ENCODE assay signal across 21 cellular contexts in the genomic region with DNA sequence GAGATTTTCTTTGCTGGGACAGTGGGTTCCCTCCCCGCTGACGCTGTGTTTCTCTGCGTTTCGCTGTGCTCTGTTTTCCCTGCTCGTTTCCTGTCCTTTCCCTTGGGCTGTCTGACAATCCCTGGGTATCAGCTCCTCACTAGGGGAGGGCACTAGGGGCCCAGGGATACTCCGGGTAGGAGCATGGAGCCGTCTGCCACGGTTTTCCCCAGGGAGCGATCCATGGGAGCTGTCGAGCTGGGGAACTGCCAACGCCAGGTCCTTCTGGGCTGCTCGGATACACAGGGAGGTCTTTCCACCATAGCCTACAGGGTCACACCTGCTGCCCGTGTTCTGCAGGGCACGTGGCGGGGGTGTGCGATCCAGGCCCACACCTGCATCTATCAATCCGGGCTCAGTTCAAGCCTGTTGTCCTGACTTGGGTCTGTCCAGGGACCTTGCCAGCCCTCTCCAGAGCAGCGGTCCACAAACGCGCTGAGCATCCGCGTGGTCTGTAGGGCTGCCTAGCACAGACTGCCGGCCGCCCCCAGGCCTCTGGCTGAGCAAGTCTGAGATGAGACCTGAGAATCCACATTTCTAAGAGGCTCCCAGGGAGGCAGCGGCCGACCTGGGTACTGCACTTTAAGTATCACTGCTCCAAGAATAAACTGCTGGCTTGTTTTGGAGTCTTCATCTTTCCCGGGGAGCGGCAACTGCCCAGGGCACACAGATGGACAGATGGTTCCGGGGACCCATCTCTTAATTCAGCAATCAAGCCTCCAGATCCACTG.
DNase-seq lines count a peak whose midpoint lies in the region; ATAC-seq and TF ChIP-seq lines count a peak whose summit lies in the region.
"Had no signal": no experiment of that assay in that cellular context is flagged by ENCODE, and none has a peak within 500 bp of the region (broad histone marks: within the 10 kb centered on the region; RNA-seq: fewer than 3 reads in every experiment).

No MANE protein-coding gene starts in this region.

- H3F3A ChIP-seq in neural progenitor cell (ENCODE audit: low read depth) = no peaks in the 10 kb centered on the region

- H3K4me3 ChIP-seq in SK-N-MC (no peak overlapping the region), neural progenitor cell (no peak overlapping the region)
- H3K4me3 ChIP-seq: heart right ventricle, MG63, thoracic aorta had no signal

- H3K4me1 ChIP-seq in neural progenitor cell = no peaks in the 10 kb centered on the region

- CTCF ChIA-PET in CD4-positive, alpha-beta T cell (lab: Charles Lee) = no interaction called here
- CTCF ChIA-PET in GM10248 (lab: Yijun Ruan, JAX) = no interaction called here

- H3K4me2 ChIP-seq in neural progenitor cell = no peak overlapping the region

- H3K9me3 ChIP-seq in CD4-positive, alpha-beta T cell (ENCODE audit: control insufficient read depth, low read length) = no peaks in the 10 kb centered on the region
- H3K9me3 ChIP-seq in SK-N-MC (ENCODE audit: low read depth, low read length) (no peaks in the 10 kb centered on the region), neural progenitor cell (ENCODE audit: low read depth) (no peaks in the 10 kb centered on the region)
- H3K9me3 ChIP-seq: heart right ventricle, MG63, thoracic aorta had no signal

- H3K9me3 Mint-ChIP-seq in CD4-positive, alpha-beta T cell = no peaks in the 10 kb centered on the region
- H3K9me3 Mint-ChIP-seq in neural progenitor cell (peaks cover 16% of the 10 kb centered on the region), CD14-positive monocyte (peaks cover 0 to 11% (median 2%) of the 10 kb centered on the region in 7 donors)
- H3K9me3 Mint-ChIP-seq: activated T-helper 17 cell treated with anti-CD3 and anti-CD28 coated beads, Interleukin-2, amount 50 U/mL, for 72 hours had no signal

- no peak overlapping the region for H3K27ac ChIP-seq in CD4-positive, alpha-beta T cell (ENCODE audit: low read depth, low read length)
- H3K27ac ChIP-seq in SK-N-MC (no peak overlapping the region), neural progenitor cell (no peak overlapping the region)
- H3K27ac ChIP-seq: heart right ventricle, thoracic aorta, WERI-Rb-1 had no signal

- H3K9ac ChIP-seq in SK-N-MC (ENCODE audit: insufficient read length) = peak overlapping the region; percentile 20
- no peak overlapping the region for H3K9ac ChIP-seq in neural progenitor cell

- H3K79me2 ChIP-seq in neural progenitor cell (ENCODE audit: low read depth) = no peaks in the 10 kb centered on the region

- intact Hi-C loops in CD4-positive, alpha-beta T cell (cut with DNase I, micrococcal nuclease) = no loop called here
- intact Hi-C loops in CD14-positive monocyte (cut with micrococcal nuclease) = no loop called here

- no peak for ATAC-seq in CD4-positive, alpha-beta T cell (ENCODE audit: poor library complexity)
- ATAC-seq: activated T-helper 17 cell treated with anti-CD3 and anti-CD28 coated beads, Interleukin-2, amount 50 U/mL, for 72 hours; HCT116; heart right ventricle; left lobe of liver had no signal

- no peak overlapping the region for H2AFZ ChIP-seq in neural progenitor cell (replicated peaks)

- H3K4me1 Mint-ChIP-seq in CD4-positive, alpha-beta T cell (ENCODE audit: low read depth) = peaks cover 51% of the 10 kb centered on the region
- H3K4me1 Mint-ChIP-seq in neural progenitor cell (peaks cover 2% of the 10 kb centered on the region), CD14-positive monocyte (peaks cover 3% of the 10 kb centered on the region)

- POLR2A ChIA-PET in CD4-positive, alpha-beta T cell (lab: Charles Lee) = interaction anchor here (0.6 kb wide), 1 partner anchor 597 kb away, joined by 3 read pairs; no protein-coding TSS in a partner anchor
- POLR2A ChIA-PET in GM10248 (lab: Yijun Ruan, JAX) = no interaction called here

- H3K4me3 Mint-ChIP-seq in CD4-positive, alpha-beta T cell = peak overlapping the region; percentile 85
- H3K4me3 Mint-ChIP-seq in neural progenitor cell (no peak overlapping the region), CD14-positive monocyte (peak overlapping the region in 1 of 2 donors; percentile 10)
- H3K4me3 Mint-ChIP-seq: activated naive CD8-positive, alpha-beta T cell; activated T-helper 17 cell treated with anti-CD3 and anti-CD28 coated beads, Interleukin-2, amount 50 U/mL, for 72 hours; T-helper 2 cell treated with Interferon-gamma antibody and Interleukin-4, amounts not matched to agents 5 μg/mL and 100 μg/mL, for 36 hours had no signal

- DNase-seq in CD4-positive, alpha-beta T cell = no peak
- peak; percentile 93 for DNase-seq in DMS153 (lab: John Stamatoyannopoulos, UW)
- DNase-seq in SK-N-MC (ENCODE audit: low read depth, low spot score) = no peak
- DNase-seq in neural progenitor cell (ENCODE audit: low spot score) = no peak
- no peak for DNase-seq in GM10248 (ENCODE audit: extremely low spot score)
- no peak for DNase-seq in CD14-positive monocyte (ENCODE audit: low spot score)
- DNase-seq in NCI-H2227 treated with DMSO at 0.1 percent for 48 hours (lab: John Stamatoyannopoulos, UW) = no peak
- DNase-seq: cerebellar nuclear complex, erythroblast, foreskin fibroblast, MG63, midbrain, NCI-H1436, WERI-Rb-1 had no signal

- no peaks in the 10 kb centered on the region for H4K20me1 ChIP-seq in neural progenitor cell (ENCODE audit: low read depth)

- H3K27ac Mint-ChIP-seq in CD4-positive, alpha-beta T cell = peak overlapping the region; percentile 92
- H3K27ac Mint-ChIP-seq in neural progenitor cell = peak overlapping the region; percentile 58
- peak overlapping the region in 1 of 7 donors; percentile 62 for H3K27ac Mint-ChIP-seq in CD14-positive monocyte
- H3K27ac Mint-ChIP-seq: activated naive CD8-positive, alpha-beta T cell; activated T-helper 17 cell treated with anti-CD3 and anti-CD28 coated beads, Interleukin-2, amount 50 U/mL, for 72 hours had no signal

- H3K36me3 ChIP-seq in SK-N-MC (ENCODE audit: insufficient read depth, low read length) (0 out of 2 replicates have a peak, but pooled peaks cover 3% of the 10 kb centered on the region), neural progenitor cell (no peaks in the 10 kb centered on the region)
- H3K36me3 ChIP-seq: MG63, thoracic aorta had no signal

- H3K36me3 Mint-ChIP-seq in CD4-positive, alpha-beta T cell (ENCODE audit: low read depth) = peaks cover 68% of the 10 kb centered on the region
- H3K36me3 Mint-ChIP-seq in neural progenitor cell = peaks cover 17% of the 10 kb centered on the region
- peaks cover 59 to 62% of the 10 kb centered on the region in 2 donors for H3K36me3 Mint-ChIP-seq in CD14-positive monocyte

- H3K27me3 Mint-ChIP-seq in CD4-positive, alpha-beta T cell = no peaks in the 10 kb centered on the region
- H3K27me3 Mint-ChIP-seq in neural progenitor cell (ENCODE audit: insufficient read depth, low read depth) (peaks cover 4% of the 10 kb centered on the region), CD14-positive monocyte (ENCODE audit: low read depth in 3 of 3) (peaks cover 0 to 3% (median 0%) of the 10 kb centered on the region in 3 donors)
- H3K27me3 Mint-ChIP-seq: activated naive CD8-positive, alpha-beta T cell; activated T-helper 17 cell treated with anti-CD3 and anti-CD28 coated beads, Interleukin-2, amount 50 U/mL, for 72 hours had no signal

- TF ChIP-seq CTCF in CD4-positive, alpha-beta T cell (IDR thresholded peaks at IDR 0.05) = no peak
- no peak for TF ChIP-seq CTCF in neural progenitor cell (IDR thresholded peaks at IDR 0.05)
- TF ChIP-seq CTCF in GM10248 (IDR thresholded peaks at IDR 0.05; ENCODE audit: control extremely low read depth, extremely low read depth, low read depth, missing control alignments) = no peak
- TF ChIP-seq CTCF in CD14-positive monocyte (IDR thresholded peaks at IDR 0.05) = no peak

- H3K27me3 ChIP-seq in CD4-positive, alpha-beta T cell (ENCODE audit: control insufficient read depth, insufficient read depth, low read length) = no peaks in the 10 kb centered on the region
- H3K27me3 ChIP-seq in neural progenitor cell = no peaks in the 10 kb centered on the region
- H3K27me3 ChIP-seq: heart right ventricle, MG63 had no signal
